ENCODE assay signal across 27 cellular contexts in the genomic region with DNA sequence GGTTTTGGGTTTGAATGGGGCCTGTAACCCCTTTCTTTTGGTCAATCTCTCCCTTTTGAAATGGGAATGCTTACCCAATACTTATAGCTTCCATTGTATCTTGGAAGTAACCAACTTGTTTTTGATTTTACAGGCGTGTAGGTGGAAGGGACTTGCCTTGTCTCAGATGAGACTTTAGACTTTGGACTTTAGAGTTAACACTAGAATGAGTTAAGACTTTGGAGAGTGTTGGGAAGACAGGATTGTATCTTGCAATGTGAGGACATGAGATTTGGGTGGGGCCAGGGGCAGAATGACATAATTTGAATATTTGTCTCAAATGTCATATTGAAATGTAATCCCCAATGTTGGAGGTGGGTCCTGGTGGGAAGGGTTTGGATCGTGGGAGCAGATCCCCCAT.
"Had no signal": no experiment of that assay in that cellular context is flagged by ENCODE, and none has a peak within 500 bp of the region (broad histone marks: within the 10 kb centered on the region; RNA-seq: fewer than 3 reads in every experiment).

No MANE protein-coding gene starts in this region.

- H3K4me3 ChIP-seq: neural progenitor cell, ovary, prostate gland, right lobe of liver, sigmoid colon, smooth muscle cell, spleen, suprapubic skin, testis, tibial artery, transverse colon, upper lobe of right lung, uterus had no signal

- H3K36me3 ChIP-seq: neural progenitor cell, ovary, prostate gland, right lobe of liver, sigmoid colon, spleen, suprapubic skin, tibial artery, transverse colon, upper lobe of right lung, uterus had no signal

- H2AFZ ChIP-seq: neural progenitor cell had no signal

- H3K27ac ChIP-seq: neural progenitor cell, ovary, prostate gland, right lobe of liver, sigmoid colon, spleen, suprapubic skin, testis, tibial artery, transverse colon, upper lobe of right lung, uterus had no signal

- H3K4me1 ChIP-seq: neural progenitor cell, prostate gland, right lobe of liver, sigmoid colon, spleen, suprapubic skin, tibial artery, upper lobe of right lung, uterus had no signal

- H3K27me3 ChIP-seq: neural progenitor cell, ovary, right lobe of liver, sigmoid colon, spleen, suprapubic skin, testis, tibial artery, transverse colon, upper lobe of right lung, uterus had no signal

- ATAC-seq: naive thymus-derived CD4-positive, alpha-beta T cell; natural killer cell; right cardiac atrium; right lobe of liver; stimulated activated memory B cell treated with anti-CD40 and anti-IgM and Interleukin-4, amounts not matched to agents 10 μg/mL and 1 μg/mL and 100 μg/mL, for 72 hours; stimulated activated naive CD8-positive, alpha-beta T cell treated with anti-CD3 and anti-CD28 coated beads, Interleukin-15, amount 100 ng/mL, for 72 hours; stimulated activated naive CD8-positive, alpha-beta T cell treated with anti-CD3 and anti-CD28 coated beads, Interleukin-15, Interleukin-2, amounts not matched to agents 100 U/mL and 50 U/mL, for 24 hours; upper lobe of right lung had no signal

- DNase-seq: naive thymus-derived CD4-positive, alpha-beta T cell; natural killer cell; occipital lobe; ovary; right cardiac atrium; right lobe of liver; sigmoid colon; spleen; stimulated activated CD4-positive, alpha-beta T cell treated with anti-CD3 and anti-CD28 coated beads, Interleukin-12 subunit alpha, Interleukin-12 subunit beta, amount 100 ng/mL, for 4 hours; stimulated activated CD4-positive, alpha-beta T cell treated with anti-CD3 and anti-CD28 coated beads, Interleukin-1b, Interleukin-23, amount 100 ng/mL, for 48 hours; stimulated activated CD4-positive, alpha-beta T cell treated with anti-CD3 and anti-CD28 coated beads, Interleukin-4, amount 100 ng/mL, for 1 hour; stimulated activated CD4-positive, alpha-beta T cell treated with anti-CD3 and anti-CD28 coated beads, Interleukin-4, amount 100 ng/mL, for 4 hours; stimulated activated CD8-positive, alpha-beta memory T cell treated with anti-CD3 and anti-CD28 coated beads, Interleukin-4, amount 100 ng/mL, for 48 hours; stimulated activated naive CD4-positive, alpha-beta T cell; stimulated activated naive CD8-positive, alpha-beta T cell treated with anti-CD3 and anti-CD28 coated beads, Interleukin-15, amount 100 ng/mL, for 72 hours; stimulated activated naive CD8-positive, alpha-beta T cell treated with anti-CD3 and anti-CD28 coated beads, Interleukin-15, Interleukin-2, amounts not matched to agents 100 U/mL and 50 U/mL, for 24 hours; substantia nigra; testis; tibial artery; transverse colon; upper lobe of right lung; uterus had no signal

- H3K4me2 ChIP-seq: neural progenitor cell, smooth muscle cell had no signal

- H3K9me3 ChIP-seq: ovary, right lobe of liver, sigmoid colon, testis, tibial artery, transverse colon, upper lobe of right lung, uterus had no signal
